15 cellular contexts compared by ENCODE assay signal in the genomic region with DNA sequence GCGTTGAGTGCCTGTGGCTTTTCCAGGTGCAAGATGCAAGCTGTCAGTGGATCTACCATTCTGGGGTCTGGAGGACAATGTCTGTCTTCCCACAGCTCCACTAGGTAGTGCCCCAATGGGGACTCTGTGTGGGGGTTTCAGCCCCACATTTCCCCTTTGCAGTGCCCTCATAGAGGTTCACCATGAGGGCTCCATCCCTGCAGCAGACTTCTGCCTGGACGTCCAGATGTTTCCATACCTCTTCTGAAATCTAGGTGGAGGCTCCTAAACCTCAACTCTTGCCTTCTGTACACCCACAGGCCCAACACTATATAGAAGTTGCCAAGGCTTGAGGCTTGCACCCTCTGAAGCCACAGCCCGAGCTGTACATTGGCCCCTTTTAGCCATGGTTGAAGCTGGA.
"Had no signal": no experiment of that assay in that cellular context is flagged by ENCODE, and none has a peak within 500 bp of the region (broad histone marks: within the 10 kb centered on the region; RNA-seq: fewer than 3 reads in every experiment).

No MANE protein-coding gene starts in this region.

- FAIRE-seq: colon, kidney had no signal

- ATAC-seq: activated CD8-positive, alpha-beta memory T cell treated with anti-CD3 and anti-CD28 coated beads, Interleukin-2, amount 10 ng/mL, durations not matched to agents 7 days and 5 days; esophagus mucosa; naive thymus-derived CD8-positive, alpha-beta T cell; stimulated activated memory B cell treated with anti-CD40 and anti-IgM and Interleukin-4, amounts not matched to agents 10 μg/mL and 1 μg/mL and 100 μg/mL, for 72 hours had no signal

- H3K4me3 Mint-ChIP-seq: activated CD4-positive, alpha-beta T cell treated with anti-CD3 and anti-CD28 coated beads, Interleukin-2, amount 10 ng/mL, durations not matched to agents 7 days and 5 days; activated CD8-positive, alpha-beta memory T cell treated with anti-CD3 and anti-CD28 coated beads, Interleukin-2, amount 10 ng/mL, durations not matched to agents 7 days and 5 days; stimulated activated memory B cell treated with anti-CD40 and anti-IgM and Interleukin-4, amounts not matched to agents 10 μg/mL and 1 μg/mL and 100 μg/mL, for 72 hours; T-helper 2 cell treated with Interferon-gamma antibody and Interleukin-4, amounts not matched to agents 5 μg/mL and 100 μg/mL, for 36 hours had no signal

- H3K27ac Mint-ChIP-seq: activated CD4-positive, alpha-beta T cell treated with anti-CD3 and anti-CD28 coated beads, Interleukin-2, amount 10 ng/mL, durations not matched to agents 7 days and 5 days; stimulated activated memory B cell treated with anti-CD40 and anti-IgM and Interleukin-4, amounts not matched to agents 10 μg/mL and 1 μg/mL and 100 μg/mL, for 72 hours; T-helper 2 cell treated with Interferon-gamma antibody and Interleukin-4, amounts not matched to agents 5 μg/mL and 100 μg/mL, for 36 hours had no signal

- DNase-seq: activated CD4-positive, alpha-beta T cell treated with anti-CD3 and anti-CD28 coated beads, Interleukin-2, amount 10 ng/mL, durations not matched to agents 7 days and 5 days; activated CD4-positive, CD25-positive, alpha-beta regulatory T cell; activated CD8-positive, alpha-beta memory T cell treated with anti-CD3 and anti-CD28 coated beads, Interleukin-2, amount 10 ng/mL, durations not matched to agents 7 days and 5 days; activated effector memory CD4-positive, alpha-beta T cell treated with anti-CD3 and anti-CD28 coated beads, Interleukin-2, amount 50 U/mL, for 16 hours; activated T-cell treated with anti-CD3 and anti-CD28 coated beads, Interleukin-2, amount 50 U/mL, for 1 hour; kidney; mesenchymal stem cell; naive thymus-derived CD8-positive, alpha-beta T cell; stimulated activated CD4-positive, alpha-beta T cell treated with anti-CD3 and anti-CD28 coated beads, Interleukin-1b, Interleukin-23, amount 100 ng/mL, for 48 hours; SW 1271; thyroid gland had no signal

- H3K27me3 Mint-ChIP-seq: activated CD4-positive, alpha-beta T cell treated with anti-CD3 and anti-CD28 coated beads, Interleukin-2, amount 10 ng/mL, durations not matched to agents 7 days and 5 days; activated CD8-positive, alpha-beta memory T cell treated with anti-CD3 and anti-CD28 coated beads, Interleukin-2, amount 10 ng/mL, durations not matched to agents 7 days and 5 days; naive thymus-derived CD8-positive, alpha-beta T cell had no signal
